Comparison of ENCODE assay signal across 6 cellular contexts in the genomic region with DNA sequence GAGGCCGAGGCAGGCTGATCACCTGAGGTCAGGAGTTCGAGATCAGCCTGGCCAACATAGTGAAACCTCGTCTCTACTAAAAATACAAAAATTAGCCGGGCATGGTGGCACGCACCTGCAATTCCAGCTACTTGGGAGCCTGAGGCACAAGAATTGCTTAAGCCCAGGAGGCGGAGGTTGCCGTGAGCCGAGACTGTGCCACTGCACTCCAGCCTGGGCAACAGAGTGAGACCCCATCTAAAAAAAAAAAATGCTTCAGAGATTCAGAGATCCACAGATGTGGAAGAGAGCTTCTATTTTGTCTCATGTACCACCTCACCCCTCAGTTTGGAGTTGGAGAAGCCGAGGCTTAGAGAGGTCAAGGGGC. TPM values are rescaled to one million over a fixed set of nuclear protein-coding genes. Genes with fewer than 3 reads are reported as not detected.
DNase-seq lines count a peak whose midpoint lies in the region; TF ChIP-seq lines count a peak whose summit lies in the region.
"Not testable (repeated sequence)": the region's sequence is repeated elsewhere in the genome, so short reads cannot be mapped to it uniquely, and the experiment has no call there.

No MANE protein-coding gene starts in this region.

- peak overlapping the region; percentile 90 for H3K4me2 ChIP-seq in Karpas-422 (ENCODE audit: low read depth, low read length, poor library complexity, severe bottlenecking)

- 57 to 65% methylated on average over 9 of the region's 9 CpGs for WGBS in lower leg skin, 2 donors

- not testable (repeated sequence) for H3K27me3 ChIP-seq in Karpas-422 (ENCODE audit: low read length); skeletal muscle tissue (ENCODE audit: control insufficient read depth in 3 of 3, insufficient read depth in 3 of 3, low read length in 3 of 3)

- peaks cover 43% of the 10 kb centered on the region for H3K36me3 Mint-ChIP-seq in activated T-cell treated with anti-CD3 and anti-CD28 coated beads, Interleukin-2, amount 50 U/mL, for 24 hours (ENCODE audit: low read depth)
- H3K36me3 Mint-ChIP-seq in dendritic cell treated with granulocyte-macrophage colony-stimulating factor and Interleukin-4, amounts not matched to agents 40 ng/mL and 50 ng/mL, for 4 days (ENCODE audit: low read depth) = peaks cover 28% of the 10 kb centered on the region

- H3K4me1 ChIP-seq in Karpas-422 (ENCODE audit: low read length) = peaks cover 32% of the 10 kb centered on the region
- peaks cover 22 to 25% (median 25%) of the 10 kb centered on the region in 3 donors for H3K4me1 ChIP-seq in skeletal muscle tissue (ENCODE audit: control insufficient read depth in 3 of 3, insufficient read depth in 3 of 3, low read length in 3 of 3)

- peak overlapping the region; percentile 81; the same call in 1 of the 2 replicates for H3K4me3 ChIP-seq in AG09309 (ENCODE audit: control insufficient read depth, low read depth, low read length)
- peak overlapping the region; percentile 75 for H3K4me3 ChIP-seq in Karpas-422 (ENCODE audit: low read length)
- H3K4me3 ChIP-seq in lower leg skin (ENCODE audit: low read depth, poor library complexity, severe bottlenecking) = peak overlapping the region; percentile 73
- H3K4me3 ChIP-seq in skeletal muscle tissue (ENCODE audit: low read length in 3 of 3) = peak overlapping the region; percentile 74 to 83 (median 78)

- TF ChIP-seq POLR2A in lower leg skin (IDR thresholded peaks at IDR 0.05) = not testable (repeated sequence)

- not testable (repeated sequence) for H3K9me3 ChIP-seq in Karpas-422 (ENCODE audit: low read length); skeletal muscle tissue (ENCODE audit: control insufficient read depth in 3 of 3, low read length in 3 of 3)

- H3K27ac ChIP-seq in Karpas-422 (ENCODE audit: low read length) = not testable (repeated sequence)
- H3K27ac ChIP-seq in skeletal muscle tissue (ENCODE audit: low read depth, low read length) = peak overlapping the region; percentile 71

- H3K9ac ChIP-seq in Karpas-422 (ENCODE audit: low read length) (peak overlapping the region; percentile 82), skeletal muscle tissue (ENCODE audit: low read depth in 1 of 3, low read length in 3 of 3) (peak overlapping the region; percentile 74 to 84 (median 74))

- not testable (repeated sequence) for H3K9me2 ChIP-seq in Karpas-422 (replicated peaks; ENCODE audit: insufficient read depth, low read length)

- H2AFZ ChIP-seq in Karpas-422 (ENCODE audit: low read length) = peak overlapping the region; percentile 78; the same call in 1 of the 2 replicates

- H3K27ac Mint-ChIP-seq in activated T-cell treated with anti-CD3 and anti-CD28 coated beads, Interleukin-2, amount 50 U/mL, for 24 hours = peak overlapping the region; percentile 92
- H3K27ac Mint-ChIP-seq in dendritic cell treated with granulocyte-macrophage colony-stimulating factor and Interleukin-4, amounts not matched to agents 40 ng/mL and 50 ng/mL, for 4 days = peak overlapping the region; percentile 90

- peak overlapping the region; percentile 81 for H3K4me3 Mint-ChIP-seq in activated T-cell treated with anti-CD3 and anti-CD28 coated beads, Interleukin-2, amount 50 U/mL, for 24 hours
- H3K4me3 Mint-ChIP-seq in dendritic cell treated with granulocyte-macrophage colony-stimulating factor and Interleukin-4, amounts not matched to agents 40 ng/mL and 50 ng/mL, for 4 days = peak overlapping the region; percentile 93

- H3K36me3 ChIP-seq in Karpas-422 (ENCODE audit: insufficient read depth, low read length); skeletal muscle tissue (ENCODE audit: control insufficient read depth in 3 of 3, insufficient read depth in 3 of 3, low read length in 3 of 3): not testable (repeated sequence)

- not testable (repeated sequence) for H4K20me1 ChIP-seq in Karpas-422 (ENCODE audit: insufficient read depth, low read depth, low read length)

- H3K9me3 Mint-ChIP-seq in activated T-cell treated with anti-CD3 and anti-CD28 coated beads, Interleukin-2, amount 50 U/mL, for 24 hours; dendritic cell treated with granulocyte-macrophage colony-stimulating factor and Interleukin-4, amounts not matched to agents 40 ng/mL and 50 ng/mL, for 4 days: not testable (repeated sequence)

- H3K27me3 Mint-ChIP-seq in activated T-cell treated with anti-CD3 and anti-CD28 coated beads, Interleukin-2, amount 50 U/mL, for 24 hours = not testable (repeated sequence)
- peaks cover 17% of the 10 kb centered on the region for H3K27me3 Mint-ChIP-seq in dendritic cell treated with granulocyte-macrophage colony-stimulating factor and Interleukin-4, amounts not matched to agents 40 ng/mL and 50 ng/mL, for 4 days

- intact Hi-C loops in dendritic cell treated with granulocyte-macrophage colony-stimulating factor and Interleukin-4, amounts not matched to agents 40 ng/mL and 50 ng/mL, for 4 days (cut with micrococcal nuclease); lower leg skin (cut with DNase I; ENCODE audit: low total_unique reads): not testable (repeated sequence)

- not testable (repeated sequence) for DNase-seq in AG09309 (ENCODE audit: low read depth); Karpas-422; activated T-cell treated with anti-CD3 and anti-CD28 coated beads, Interleukin-2, amount 50 U/mL, for 24 hours; lower leg skin (ENCODE audit: low spot score in 2 of 2)

- H3K4me1 Mint-ChIP-seq in activated T-cell treated with anti-CD3 and anti-CD28 coated beads, Interleukin-2, amount 50 U/mL, for 24 hours (ENCODE audit: low read depth) = peaks cover 63% of the 10 kb centered on the region
- peaks cover 60% of the 10 kb centered on the region for H3K4me1 Mint-ChIP-seq in dendritic cell treated with granulocyte-macrophage colony-stimulating factor and Interleukin-4, amounts not matched to agents 40 ng/mL and 50 ng/mL, for 4 days (ENCODE audit: low read depth)

- not testable (repeated sequence) for H3K79me2 ChIP-seq in Karpas-422 (ENCODE audit: low read length)

- TF ChIP-seq CTCF in AG09309 (IDR thresholded peaks at IDR 0.05; ENCODE audit: control insufficient read depth, insufficient read depth, low read depth, low read length, missing control alignments); lower leg skin (IDR thresholded peaks at IDR 0.05): not testable (repeated sequence)

RNA-seq across cellular contexts. Expression of gene FLT3LG, which starts 0.5 kb away (rescaled TPM):
- total RNA-seq in Karpas-422 (2014; rRNA removed; shearing (Covaris generic); ENCODE audit: low replicate concordance) = 18.8 and 19.3 TPM in 2 replicates
- total RNA-seq in lower leg skin = 1 to 10 TPM; 2.8 to 6.0 (median 4.4) TPM
- total RNA-seq in skeletal muscle tissue = 0.52 TPM

RNA-seq across cellular contexts. Expression of gene RPL13A, which starts 13.9 kb away (rescaled TPM):
- total RNA-seq in Karpas-422 (2014; rRNA removed; shearing (Covaris generic); ENCODE audit: low replicate concordance) = 6,359 and 8,659 TPM in 2 replicates
- total RNA-seq in lower leg skin (1,000 to 10,000 TPM; 3,727 to 4,286 (median 3,958) TPM), skeletal muscle tissue (4,175 TPM)

RNA-seq across cellular contexts. Expression of gene ALDH16A1, which starts 20.5 kb away (rescaled TPM):
- total RNA-seq in Karpas-422 (2014; rRNA removed; shearing (Covaris generic); ENCODE audit: low replicate concordance) = 15.9 and 83.3 TPM in 2 replicates
- 10 to 100 TPM; 26.6 to 47.2 (median 42.6) TPM for total RNA-seq in lower leg skin
- total RNA-seq in skeletal muscle tissue = 20.9 TPM

RNA-seq across cellular contexts. Expression of gene PIH1D1, which starts 21.9 kb away (rescaled TPM):
- total RNA-seq in Karpas-422 (2014; rRNA removed; shearing (Covaris generic); ENCODE audit: low replicate concordance) = 163 and 223 TPM in 2 replicates
- total RNA-seq in lower leg skin (100 to 1,000 TPM in 3 of 4 donors, 10 to 100 TPM in 1; 79.6 to 144 (median 118) TPM), skeletal muscle tissue (56.4 TPM)

RNA-seq across cellular contexts. Expression of gene RPS11, which starts 22.8 kb away (rescaled TPM):
- 6,857 and 9,247 TPM in 2 replicates for total RNA-seq in Karpas-422 (2014; rRNA removed; shearing (Covaris generic); ENCODE audit: low replicate concordance)
- total RNA-seq in lower leg skin (1,000 to 10,000 TPM; 4,267 to 5,958 (median 4,793) TPM), skeletal muscle tissue (5,888 TPM)
